Comparison of ENCODE assay signal across 23 cellular contexts in the genomic region with DNA sequence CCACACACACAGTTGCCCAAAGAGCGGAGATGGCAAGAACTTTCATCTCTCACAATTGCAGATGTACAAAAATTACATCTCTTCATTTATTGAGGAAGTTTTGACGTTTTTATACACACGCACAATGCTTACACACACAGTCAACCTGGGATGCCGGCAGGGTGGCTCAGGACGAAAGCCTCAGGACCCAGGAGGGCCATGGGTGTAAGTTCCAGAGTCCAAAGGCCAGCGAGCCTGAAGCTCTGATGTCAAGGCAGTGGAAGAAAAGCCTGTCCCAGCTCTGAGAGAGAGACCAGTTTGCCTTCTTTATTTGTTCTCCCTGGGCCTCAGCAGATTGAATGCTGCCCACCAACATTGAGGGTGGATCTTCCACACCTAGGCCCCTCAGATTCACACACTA. TPM values are rescaled to one million over a fixed set of nuclear protein-coding genes. Genes with fewer than 3 reads are reported as not detected.
A peak's percentile ranks its signal among the peaks of the same experiment; 100 is the strongest.
DNase-seq lines count a peak whose midpoint lies in the region; ATAC-seq, FAIRE-seq and TF ChIP-seq lines count a peak whose summit lies in the region.
"Had no signal": no experiment of that assay in that cellular context is flagged by ENCODE, and none has a peak within 500 bp of the region (broad histone marks: within the 10 kb centered on the region; RNA-seq: fewer than 3 reads in every experiment).

No MANE protein-coding gene starts in this region.

- no peaks in the 10 kb centered on the region for H3K4me1 Mint-ChIP-seq in chondrocyte (ENCODE audit: low read depth)
- H3K4me1 Mint-ChIP-seq in neural crest cell = no peaks in the 10 kb centered on the region
- H3K4me1 Mint-ChIP-seq: CD8-positive, alpha-beta memory T cell; H9; IgD-negative memory B cell had no signal

- no peaks in the 10 kb centered on the region for H3K9me3 ChIP-seq in spleen
- H3K9me3 ChIP-seq: BE2C had no signal

- no peak for TF ChIP-seq POLR2A in spleen (IDR thresholded peaks at IDR 0.05)

- TF ChIP-seq CTCF in bronchial epithelial cell (IDR thresholded peaks at IDR 0.05; ENCODE audit: insufficient read depth, low read length, severe bottlenecking) = no peak
- no peak for TF ChIP-seq CTCF in chondrocyte (IDR thresholded peaks at IDR 0.05)
- no peak for TF ChIP-seq CTCF in neural crest cell (conservative IDR thresholded peaks at IDR 0.05)
- no peak for TF ChIP-seq CTCF in spleen (IDR thresholded peaks at IDR 0.05 in 8 of 11, conservative IDR thresholded peaks at IDR 0.05 in 3 of 11)

- peak; percentile 76 for FAIRE-seq in bronchial epithelial cell (lab: Jason Lieb, UNC)
- FAIRE-seq: A204.1, GM12891, H1, HTR-8/SVneo had no signal

- H3K9me3 Mint-ChIP-seq in chondrocyte (ENCODE audit: low read depth) (no peaks in the 10 kb centered on the region), neural crest cell (no peaks in the 10 kb centered on the region)
- H3K9me3 Mint-ChIP-seq: CD8-positive, alpha-beta memory T cell; H9; IgD-negative memory B cell had no signal

- WGBS in spleen, 5 donors = 75 to 87% (median 82%) methylated on average over 6 of the region's 6 CpGs

- no peak overlapping the region for H3K27ac ChIP-seq in spleen

- ATAC-seq in GM19455 (IDR thresholded peaks at IDR 0.05; ENCODE audit: unreplicated experiment) = no peak

- H3K4me3 ChIP-seq in bronchial epithelial cell (ENCODE audit: low read depth, low read length) (no peak overlapping the region), spleen (no peak overlapping the region)

- H3K27me3 Mint-ChIP-seq in chondrocyte (ENCODE audit: low read depth) (peaks cover 33% of the 10 kb centered on the region), neural crest cell (ENCODE audit: low read depth) (peaks cover 16% of the 10 kb centered on the region)

- intact Hi-C loops in spleen (cut with DNase I; ENCODE audit: low total_unique reads) = no loop called here

- no peak for DNase-seq in bronchial epithelial cell (ENCODE audit: low read depth)
- DNase-seq in chondrocyte (ENCODE audit: low spot score) = peak; percentile 43
- no peak for DNase-seq in neural crest cell (ENCODE audit: low read depth, low spot score)
- DNase-seq in spleen = peak; percentile 60
- DNase-seq in NCI-H2227 (lab: John Stamatoyannopoulos, UW; ENCODE audit: unreplicated experiment) = no peak
- DNase-seq: ACHN; BE2C; C1 segment of cervical spinal cord; CD4-positive, CD25-positive, alpha-beta regulatory T cell; CD8-positive, alpha-beta memory T cell; COR-L47; DMS 273 treated with DMSO at 0.1 percent for 48 hours; DMS53; DND-41; EL; H9 had no signal

- H3K36me3 ChIP-seq in bronchial epithelial cell (ENCODE audit: control insufficient read depth, insufficient read depth, low read length) = no peaks in the 10 kb centered on the region
- H3K36me3 ChIP-seq in spleen = no peaks in the 10 kb centered on the region
- H3K36me3 ChIP-seq: BE2C had no signal

- H3K36me3 Mint-ChIP-seq in chondrocyte (ENCODE audit: low read depth) = no peaks in the 10 kb centered on the region
- H3K36me3 Mint-ChIP-seq in neural crest cell (ENCODE audit: low read depth) = no peaks in the 10 kb centered on the region
- H3K36me3 Mint-ChIP-seq: CD4-positive, CD25-positive, alpha-beta regulatory T cell; CD8-positive, alpha-beta memory T cell; IgD-negative memory B cell had no signal

- H3K27ac Mint-ChIP-seq in chondrocyte (ENCODE audit: unreplicated experiment) = no peak overlapping the region
- peak overlapping the region; percentile 87 for H3K27ac Mint-ChIP-seq in neural crest cell (ENCODE audit: unreplicated experiment)
- H3K27ac Mint-ChIP-seq: CD4-positive, CD25-positive, alpha-beta regulatory T cell; CD8-positive, alpha-beta memory T cell; IgD-negative memory B cell had no signal

- H3K4me1 ChIP-seq in spleen = no peaks in the 10 kb centered on the region
- H3K4me1 ChIP-seq: BE2C had no signal

- H3K27me3 ChIP-seq in bronchial epithelial cell (ENCODE audit: control insufficient read depth, insufficient read depth, low read length) (no peaks in the 10 kb centered on the region), spleen (replicated peaks in 1 of 7) (peaks cover 0 to 62% (median 4%) of the 10 kb centered on the region in 7 donors)
- H3K27me3 ChIP-seq: BE2C had no signal

- H3K4me3 Mint-ChIP-seq in chondrocyte (ENCODE audit: unreplicated experiment) (no peak overlapping the region), neural crest cell (no peak overlapping the region)
- H3K4me3 Mint-ChIP-seq: CD4-positive, CD25-positive, alpha-beta regulatory T cell; CD8-positive, alpha-beta memory T cell; H9; IgD-negative memory B cell had no signal

RNA-seq across cellular contexts. Expression of gene AMER3, which starts 10.1 kb away (rescaled TPM):
- total RNA-seq in bronchial epithelial cell = under 0.01 TPM in 1 of 2 replicates, not detected in the other
- total RNA-seq in chondrocyte = not detected in 3 replicates
- 1.3 and 1.4 TPM in 2 replicates for total RNA-seq in neural crest cell
- not detected for total RNA-seq in spleen
- polyA plus RNA-seq in spleen = not detected
- total RNA-seq: CD4-positive, CD25-positive, alpha-beta regulatory T cell; CD8-positive, alpha-beta memory T cell; G401 had no signal
- polyA plus RNA-seq: CD4-positive, CD25-positive, alpha-beta regulatory T cell; CD8-positive, alpha-beta memory T cell; IgD-negative memory B cell had no signal

RNA-seq across cellular contexts. Expression of gene GPR148, which starts 36.6 kb away (rescaled TPM):
- total RNA-seq in bronchial epithelial cell (not detected in 2 replicates), chondrocyte (not detected in 3 replicates), neural crest cell (not detected in 2 replicates), spleen (not detected)
- not detected for polyA plus RNA-seq in spleen
- total RNA-seq: CD4-positive, CD25-positive, alpha-beta regulatory T cell; CD8-positive, alpha-beta memory T cell; G401; H1; H9 had no signal
- polyA plus RNA-seq: CD4-positive, CD25-positive, alpha-beta regulatory T cell; CD8-positive, alpha-beta memory T cell; IgD-negative memory B cell had no signal

Comparison
In these comparisons a context has a peak if more than half of its experiments do, and no peak if none do; other contexts are left out.
1. DNase-seq: peak in chondrocyte (single experiment) and spleen (single experiment); none in bronchial epithelial cell (single experiment), neural crest cell (single experiment) and NCI-H2227 (single experiment).